10 cellular contexts compared by ENCODE assay signal in genomic region chr2:226837334-226837733, GRCh38. TPM values are rescaled to one million over a fixed set of nuclear protein-coding genes. Genes with fewer than 3 reads are reported as not detected.
A peak's percentile ranks its signal among the peaks of the same experiment; 100 is the strongest.
DNase-seq lines count a peak whose midpoint lies in the region; ATAC-seq and TF ChIP-seq lines count a peak whose summit lies in the region.
"Had no signal": no experiment of that assay in that cellular context is flagged by ENCODE, and none has a peak within 500 bp of the region (broad histone marks: within the 10 kb centered on the region; RNA-seq: fewer than 3 reads in every experiment).

No MANE protein-coding gene starts in this region.

- peaks cover 1% of the 10 kb centered on the region for H3K36me3 ChIP-seq in fibroblast of lung (ENCODE audit: control insufficient read depth, insufficient read depth, low read length)
- H3K36me3 ChIP-seq: thoracic aorta had no signal

- H3K79me2 ChIP-seq in fibroblast of lung (ENCODE audit: control insufficient read depth, insufficient read depth, low read length), result peaks cover 12% of the 10 kb centered on the region

- H3K27ac Mint-ChIP-seq in activated CD4-positive, alpha-beta T cell treated with anti-CD3 and anti-CD28 coated beads for 36 hours, result peak overlapping the region; percentile 95
- H3K27ac Mint-ChIP-seq in T-helper 17 cell, result peak overlapping the region; percentile 96
- H3K27ac Mint-ChIP-seq in stimulated activated memory B cell treated with anti-CD40 and anti-IgM and Interleukin-4, amounts not matched to agents 10 μg/mL and 1 μg/mL and 100 μg/mL, for 72 hours, result peak overlapping the region; percentile 99

- H3K9ac ChIP-seq in fibroblast of lung (ENCODE audit: insufficient read depth, low read length), result no peak overlapping the region

- peaks cover 59% of the 10 kb centered on the region for H3K36me3 Mint-ChIP-seq in activated CD4-positive, alpha-beta T cell treated with anti-CD3 and anti-CD28 coated beads for 36 hours (ENCODE audit: low read depth)
- H3K36me3 Mint-ChIP-seq in T-helper 17 cell (ENCODE audit: low read depth), result no peaks in the 10 kb centered on the region
- H3K36me3 Mint-ChIP-seq in stimulated activated memory B cell treated with anti-CD40 and anti-IgM and Interleukin-4, amounts not matched to agents 10 μg/mL and 1 μg/mL and 100 μg/mL, for 72 hours, result peaks cover 14% of the 10 kb centered on the region

- POLR2A ChIA-PET in activated CD4-positive, alpha-beta T cell treated with anti-CD3 and anti-CD28 coated beads for 36 hours (lab: Charles Lee), result no interaction called here

- H3K4me2 ChIP-seq in fibroblast of lung (ENCODE audit: extremely low read depth, insufficient read depth, low read length), result peak overlapping the region; percentile 67

- H2AFZ ChIP-seq in fibroblast of lung (ENCODE audit: low read length), result no peak overlapping the region

- TF ChIP-seq CTCF in fibroblast of lung (conservative IDR thresholded peaks at IDR 0.05 in 1 of 2, IDR thresholded peaks at IDR 0.05 in 1 of 2; ENCODE audit: low read depth in 1 of 2, low read length in 2 of 2), result no peak

- H3K9me3 ChIP-seq in T-helper 17 cell (ENCODE audit: control insufficient read depth, low read length, poor library complexity, severe bottlenecking), result no peaks in the 10 kb centered on the region
- H3K9me3 ChIP-seq in fibroblast of lung (ENCODE audit: control insufficient read depth, insufficient read depth, low read depth, low read length), result no peaks in the 10 kb centered on the region
- H3K9me3 ChIP-seq: thoracic aorta had no signal

- no peak overlapping the region for H3K27ac ChIP-seq in fibroblast of lung (ENCODE audit: insufficient read depth, low read length)

- H3K4me3 Mint-ChIP-seq in activated CD4-positive, alpha-beta T cell treated with anti-CD3 and anti-CD28 coated beads for 36 hours, result peak overlapping the region; percentile 88
- H3K4me3 Mint-ChIP-seq in T-helper 17 cell, result peak overlapping the region; percentile 91
- peak overlapping the region; percentile 87 for H3K4me3 Mint-ChIP-seq in stimulated activated memory B cell treated with anti-CD40 and anti-IgM and Interleukin-4, amounts not matched to agents 10 μg/mL and 1 μg/mL and 100 μg/mL, for 72 hours

- CTCF ChIA-PET in activated CD4-positive, alpha-beta T cell treated with anti-CD3 and anti-CD28 coated beads for 36 hours (lab: Charles Lee), result no interaction called here

- no peaks in the 10 kb centered on the region for H3K27me3 Mint-ChIP-seq in activated CD4-positive, alpha-beta T cell treated with anti-CD3 and anti-CD28 coated beads for 36 hours
- no peaks in the 10 kb centered on the region for H3K27me3 Mint-ChIP-seq in T-helper 17 cell
- H3K27me3 Mint-ChIP-seq in stimulated activated memory B cell treated with anti-CD40 and anti-IgM and Interleukin-4, amounts not matched to agents 10 μg/mL and 1 μg/mL and 100 μg/mL, for 72 hours, result no peaks in the 10 kb centered on the region

- peak overlapping the region in 2 of 4 experiments; percentile 87 to 89 for H3K4me3 ChIP-seq in fibroblast of lung (replicated peaks in 1 of 4; ENCODE audit: control extremely low read depth in 1 of 4, insufficient read depth in 1 of 4, low read depth in 3 of 4, low read length in 4 of 4)

- no peaks in the 10 kb centered on the region for H3K9me3 Mint-ChIP-seq in activated CD4-positive, alpha-beta T cell treated with anti-CD3 and anti-CD28 coated beads for 36 hours (ENCODE audit: low read depth)
- no peaks in the 10 kb centered on the region for H3K9me3 Mint-ChIP-seq in stimulated activated memory B cell treated with anti-CD40 and anti-IgM and Interleukin-4, amounts not matched to agents 10 μg/mL and 1 μg/mL and 100 μg/mL, for 72 hours

- ATAC-seq in activated CD4-positive, alpha-beta T cell treated with anti-CD3 and anti-CD28 coated beads for 36 hours, result no peak
- ATAC-seq in T-helper 17 cell (no peak), GM18870 (IDR thresholded peaks at IDR 0.05; ENCODE audit: unreplicated experiment) (no peak), HG02642 (IDR thresholded peaks at IDR 0.05; ENCODE audit: poor library complexity, unreplicated experiment) (no peak)
- no peak for ATAC-seq in stimulated activated memory B cell treated with anti-CD40 and anti-IgM and Interleukin-4, amounts not matched to agents 10 μg/mL and 1 μg/mL and 100 μg/mL, for 72 hours
- ATAC-seq: sciatic nerve had no signal

- H3K4me1 ChIP-seq in fibroblast of lung (ENCODE audit: control insufficient read depth, extremely low read depth, insufficient read depth, low read length), result no peaks in the 10 kb centered on the region

- H3K27me3 ChIP-seq in fibroblast of lung (ENCODE audit: control insufficient read depth, insufficient read depth, low read length), result no peaks in the 10 kb centered on the region

- peak; percentile 7 for DNase-seq in activated CD4-positive, alpha-beta T cell treated with anti-CD3 and anti-CD28 coated beads for 36 hours
- no peak for DNase-seq in activated CD4-positive, alpha-beta T cell treated with anti-CD3 and anti-CD28 coated beads, Interleukin-2, amount 50 U/mL, for 1 hour
- no peak for DNase-seq in T-helper 17 cell
- no peak for DNase-seq in fibroblast of lung (ENCODE audit: low read depth in 2 of 2)
- no peak for DNase-seq in NCI-H1436 (lab: John Stamatoyannopoulos, UW)

- H4K20me1 ChIP-seq in fibroblast of lung (ENCODE audit: control insufficient read depth, extremely low read depth, insufficient read depth, low read length), result no peaks in the 10 kb centered on the region

- peaks cover 59% of the 10 kb centered on the region for H3K4me1 Mint-ChIP-seq in activated CD4-positive, alpha-beta T cell treated with anti-CD3 and anti-CD28 coated beads for 36 hours
- H3K4me1 Mint-ChIP-seq in T-helper 17 cell, result peaks cover 37% of the 10 kb centered on the region
- peaks cover 48% of the 10 kb centered on the region for H3K4me1 Mint-ChIP-seq in stimulated activated memory B cell treated with anti-CD40 and anti-IgM and Interleukin-4, amounts not matched to agents 10 μg/mL and 1 μg/mL and 100 μg/mL, for 72 hours

- intact Hi-C loops in activated CD4-positive, alpha-beta T cell treated with anti-CD3 and anti-CD28 coated beads for 36 hours (cut with DNase I, micrococcal nuclease), result loop anchor here (2.0 to 10.0 kb wide), 9 partner anchors 47 to 1895 kb away; partner anchors contain the start of gene DOCK10 (in 1 of the 2)

RNA-seq across cellular contexts. Expression of gene RHBDD1, which starts 1.5 kb away (rescaled TPM):
- total RNA-seq in activated CD4-positive, alpha-beta T cell treated with anti-CD3 and anti-CD28 coated beads for 36 hours, result 10 to 100 TPM; 38.1 to 49.0 TPM
- total RNA-seq in T-helper 17 cell, result 10 to 100 TPM; 41.5 to 42.0 TPM
- 39.8 and 85.4 TPM in 2 replicates for total RNA-seq in fibroblast of lung
- polyA plus RNA-seq in fibroblast of lung, result 28.4 and 31.5 TPM in 2 replicates
- polyA plus RNA-seq in fibroblast of lung (2012), result 16.6 and 18.1 TPM in 2 replicates
- polyA minus RNA-seq in fibroblast of lung (ENCODE audit: low replicate concordance), result 36.1 and 53.4 TPM in 2 replicates

RNA-seq across cellular contexts. Expression of gene IRS1, which starts 37.7 kb away (rescaled TPM):
- 1 to 10 TPM; 2.6 to 3.3 TPM for total RNA-seq in activated CD4-positive, alpha-beta T cell treated with anti-CD3 and anti-CD28 coated beads for 36 hours
- total RNA-seq in T-helper 17 cell (1 to 10 TPM in 1 of 2 donors, under 1 TPM in 1; 0.90 to 6.2 TPM), fibroblast of lung (18.7 and 29.1 TPM in 2 replicates)
- polyA plus RNA-seq in fibroblast of lung, result 14.3 and 24.0 TPM in 2 replicates
- 21.3 and 33.3 TPM in 2 replicates for polyA plus RNA-seq in fibroblast of lung (2012)
- 40.7 and 72.5 TPM in 2 replicates for polyA minus RNA-seq in fibroblast of lung (ENCODE audit: low replicate concordance)
